ENCODE assay signal across 8 cellular contexts in the genomic region with DNA sequence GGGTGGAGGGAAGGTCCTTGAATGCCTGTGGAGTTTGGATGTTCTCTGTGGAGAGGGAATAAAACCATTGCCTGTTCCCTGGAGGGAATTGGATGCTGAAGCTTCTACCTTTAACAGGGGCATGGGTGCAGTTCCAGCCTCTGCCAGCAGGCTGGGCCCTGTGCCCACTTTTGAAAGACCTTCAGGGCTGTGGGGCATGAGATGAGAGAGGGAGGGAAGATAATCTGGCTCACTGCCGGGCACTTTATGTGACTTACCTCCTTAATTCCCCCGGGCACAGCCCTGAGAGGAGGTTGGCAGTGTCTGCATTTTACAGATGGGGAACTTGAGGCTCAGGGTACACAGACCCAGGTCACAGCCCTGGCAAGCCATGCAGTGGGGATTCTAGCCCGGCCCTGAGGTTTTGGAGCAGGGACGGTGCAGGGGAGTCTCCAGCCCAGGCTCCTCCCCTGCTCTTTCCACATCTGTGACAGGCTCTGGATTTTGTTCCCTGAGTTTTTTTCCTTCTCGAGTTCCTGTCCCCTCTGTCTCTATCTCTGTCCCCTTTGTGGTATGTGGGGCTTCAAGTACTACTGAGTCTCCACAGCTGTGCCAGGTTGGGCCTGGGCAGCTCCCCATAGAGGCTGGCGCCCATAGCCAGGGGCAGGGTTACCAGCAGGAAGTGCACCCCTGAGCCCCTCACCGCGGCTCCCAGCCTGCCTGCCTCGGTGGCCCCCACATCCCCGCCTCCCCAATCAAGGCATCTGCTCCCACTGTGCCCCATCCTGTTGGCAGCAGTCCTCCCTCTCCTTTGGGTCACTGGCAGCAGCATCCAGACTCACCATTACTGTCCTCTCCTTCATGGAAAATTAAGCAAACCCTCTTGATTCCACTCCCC. TPM values are rescaled to one million over a fixed set of nuclear protein-coding genes. Genes with fewer than 3 reads are reported as not detected.
DNase-seq lines count a peak whose midpoint lies in the region; TF ChIP-seq lines count a peak whose summit lies in the region.

No MANE protein-coding gene starts in this region.

- H3K4me3 Mint-ChIP-seq in activated T-helper 2 cell treated with anti-CD3 and anti-CD28 coated beads, Interferon-gamma antibody, Interleukin-2, Interleukin-4, amounts not matched to agents 10 μg/mL and 5 μg/mL and 100 μg/mL, durations not matched to agents 14 hours and 24 hours and 36 hours (ENCODE audit: low read depth): no peak overlapping the region

- no peaks in the 10 kb centered on the region for H3K9me3 ChIP-seq in neutrophil

- H3K36me3 Mint-ChIP-seq in activated T-helper 2 cell treated with anti-CD3 and anti-CD28 coated beads, Interferon-gamma antibody, Interleukin-2, Interleukin-4, amounts not matched to agents 10 μg/mL and 5 μg/mL and 100 μg/mL, durations not matched to agents 14 hours and 24 hours and 36 hours (ENCODE audit: low read depth): no peaks in the 10 kb centered on the region

- H3K27ac Mint-ChIP-seq in activated T-helper 2 cell treated with anti-CD3 and anti-CD28 coated beads, Interferon-gamma antibody, Interleukin-2, Interleukin-4, amounts not matched to agents 10 μg/mL and 5 μg/mL and 100 μg/mL, durations not matched to agents 14 hours and 24 hours and 36 hours: no peak overlapping the region

- CTCF ChIA-PET in RWPE1 (lab: Yijun Ruan, JAX): interaction anchor here (0.6 to 2.3 kb wide), 24 partner anchors 9 to 1282 kb away, joined by 3 to 26 read pairs (median 4); no protein-coding TSS in a partner anchor

- H3K27ac ChIP-seq in RWPE1 (peak overlapping the region; percentile 33), neutrophil (peak overlapping the region; percentile 76), substantia nigra (ENCODE audit: low read depth, low read length, poor library complexity, severe bottlenecking) (no peak overlapping the region)

- H3K4me1 ChIP-seq in neutrophil (ENCODE audit: control insufficient read depth in 1 of 2, insufficient read depth in 1 of 2, low read depth in 1 of 2, low read length in 1 of 2): peaks cover 30 to 34% of the 10 kb centered on the region in 2 experiments

- H3K36me3 ChIP-seq in neutrophil: no peaks in the 10 kb centered on the region

- H3K27me3 Mint-ChIP-seq in activated T-helper 2 cell treated with anti-CD3 and anti-CD28 coated beads, Interferon-gamma antibody, Interleukin-2, Interleukin-4, amounts not matched to agents 10 μg/mL and 5 μg/mL and 100 μg/mL, durations not matched to agents 14 hours and 24 hours and 36 hours (ENCODE audit: low read depth): no peaks in the 10 kb centered on the region

- no peaks in the 10 kb centered on the region for H3K27me3 ChIP-seq in neutrophil

- no peaks in the 10 kb centered on the region for H3K9me3 Mint-ChIP-seq in activated T-helper 2 cell treated with anti-CD3 and anti-CD28 coated beads, Interferon-gamma antibody, Interleukin-2, Interleukin-4, amounts not matched to agents 10 μg/mL and 5 μg/mL and 100 μg/mL, durations not matched to agents 14 hours and 24 hours and 36 hours

- H3K4me1 Mint-ChIP-seq in activated T-helper 2 cell treated with anti-CD3 and anti-CD28 coated beads, Interferon-gamma antibody, Interleukin-2, Interleukin-4, amounts not matched to agents 10 μg/mL and 5 μg/mL and 100 μg/mL, durations not matched to agents 14 hours and 24 hours and 36 hours (ENCODE audit: low read depth): peaks cover 9% of the 10 kb centered on the region

- intact Hi-C loops in activated T-helper 2 cell treated with anti-CD3 and anti-CD28 coated beads, Interferon-gamma antibody, Interleukin-2, Interleukin-4, amounts not matched to agents 10 μg/mL and 5 μg/mL and 100 μg/mL, durations not matched to agents 14 hours and 24 hours and 36 hours (cut with micrococcal nuclease): loop anchor here (1.0 to 10.0 kb wide), 3 partner anchors 54 to 346 kb away; no protein-coding TSS in a partner anchor

- no peak overlapping the region for H3K4me3 ChIP-seq in AG09309 (ENCODE audit: control insufficient read depth, low read depth, low read length)
- H3K4me3 ChIP-seq in LNCaP clone FGC (ENCODE audit: low read depth, low read length): no peak overlapping the region
- peak overlapping the region; percentile 40 for H3K4me3 ChIP-seq in fibroblast of villous mesenchyme (ENCODE audit: low read depth, low read length)
- H3K4me3 ChIP-seq in neutrophil (ENCODE audit: low read depth in 1 of 2, low read length in 1 of 2): peak overlapping the region in 1 of 2 experiments; percentile 21

- TF ChIP-seq CTCF in AG09309 (IDR thresholded peaks at IDR 0.05; ENCODE audit: control insufficient read depth, insufficient read depth, low read depth, low read length, missing control alignments): peak; percentile 98
- peak; percentile 91 for TF ChIP-seq CTCF in LNCaP clone FGC (IDR thresholded peaks at IDR 0.05; ENCODE audit: control insufficient read depth, extremely low read depth, insufficient read depth)
- peak; percentile 94 for TF ChIP-seq CTCF in RWPE1 (conservative IDR thresholded peaks at IDR 0.05; ENCODE audit: low read depth)
- TF ChIP-seq CTCF in fibroblast of villous mesenchyme (IDR thresholded peaks at IDR 0.05; ENCODE audit: insufficient read depth, low read depth, low read length): peak; percentile 98
- peak; percentile 98 for TF ChIP-seq CTCF in neutrophil (IDR thresholded peaks at IDR 0.05)

- DNase-seq in AG09309 (ENCODE audit: low read depth) (peak; percentile 52), GM19240 (ENCODE audit: insufficient read length, low spot score) (peak; percentile 83), LNCaP clone FGC (ENCODE audit: low read depth) (peak; percentile 70), RWPE1 (ENCODE audit: low spot score) (peak; percentile 81), fibroblast of villous mesenchyme (ENCODE audit: low read depth) (peak; percentile 86), substantia nigra (lab: John Stamatoyannopoulos, UW) (peak in 47 of 49 donors; percentile 25 to 90 (median 74))
- DNase-seq in activated T-helper 2 cell treated with anti-CD3 and anti-CD28 coated beads, Interferon-gamma antibody, Interleukin-2, Interleukin-4, amounts not matched to agents 10 μg/mL and 5 μg/mL and 100 μg/mL, durations not matched to agents 14 hours and 24 hours and 36 hours (ENCODE audit: low spot score): peak; percentile 73

- POLR2A ChIA-PET in RWPE1 (lab: Yijun Ruan, JAX; ENCODE audit: low non-redundant PET): no interaction called here

RNA-seq across cellular contexts. Expression of gene THEMIS2, which starts 14.0 kb away (rescaled TPM):
- total RNA-seq in activated T-helper 2 cell treated with anti-CD3 and anti-CD28 coated beads, Interferon-gamma antibody, Interleukin-2, Interleukin-4, amounts not matched to agents 10 μg/mL and 5 μg/mL and 100 μg/mL, durations not matched to agents 14 hours and 24 hours and 36 hours: 25.1 and 29.1 TPM in 2 replicates
- total RNA-seq in fibroblast of villous mesenchyme: 3.0 and 6.4 TPM in 2 replicates

RNA-seq across cellular contexts. Expression of gene PPP1R8, which starts 27.7 kb away (rescaled TPM):
- total RNA-seq in activated T-helper 2 cell treated with anti-CD3 and anti-CD28 coated beads, Interferon-gamma antibody, Interleukin-2, Interleukin-4, amounts not matched to agents 10 μg/mL and 5 μg/mL and 100 μg/mL, durations not matched to agents 14 hours and 24 hours and 36 hours: 67.3 and 71.8 TPM in 2 replicates
- total RNA-seq in fibroblast of villous mesenchyme: 26.7 and 46.6 TPM in 2 replicates

RNA-seq across cellular contexts. Expression of gene RPA2, which starts 56.1 kb away (rescaled TPM):
- total RNA-seq in activated T-helper 2 cell treated with anti-CD3 and anti-CD28 coated beads, Interferon-gamma antibody, Interleukin-2, Interleukin-4, amounts not matched to agents 10 μg/mL and 5 μg/mL and 100 μg/mL, durations not matched to agents 14 hours and 24 hours and 36 hours: 80.7 and 80.8 TPM in 2 replicates
- 27.2 and 29.0 TPM in 2 replicates for total RNA-seq in fibroblast of villous mesenchyme
